14 cellular contexts compared by ENCODE assay signal in genomic region chr11:116782728-116783127, GRCh38. TPM values are rescaled to one million over a fixed set of nuclear protein-coding genes. Genes with fewer than 3 reads are reported as not detected.
DNase-seq lines count a peak whose midpoint lies in the region; ATAC-seq and TF ChIP-seq lines count a peak whose summit lies in the region.
"Had no signal": no experiment of that assay in that cellular context is flagged by ENCODE, and none has a peak within 500 bp of the region (broad histone marks: within the 10 kb centered on the region; RNA-seq: fewer than 3 reads in every experiment).

No MANE protein-coding gene starts in this region.

- H3K27ac ChIP-seq in RWPE2 (ENCODE audit: poor library complexity, severe bottlenecking): no peak overlapping the region
- H3K27ac ChIP-seq: BLaER1 treated with 17β-estradiol and CSF1 and Interleukin-3, amounts not matched to agents 10 nM and 100 nM had no signal

- ATAC-seq in RWPE2 (ENCODE audit: low read depth) (0 out of 3 replicates have a peak, but pooled peaks have one; percentile 36), GM21786 (IDR thresholded peaks at IDR 0.05; ENCODE audit: unreplicated experiment) (no peak)
- peak; percentile 43 for ATAC-seq in effector memory CD8-positive, alpha-beta T cell (replicated peaks)

- H3K4me3 ChIP-seq in RWPE2 (ENCODE audit: severe bottlenecking): no peak overlapping the region
- H3K4me3 ChIP-seq in BE2C (ENCODE audit: low read depth, low read length): no peak overlapping the region
- H3K4me3 ChIP-seq: BLaER1 treated with 17β-estradiol and CSF1 and Interleukin-3, amounts not matched to agents 10 nM and 100 nM had no signal

- TF ChIP-seq CTCF in RWPE2 (IDR thresholded peaks at IDR 0.05; ENCODE audit: poor library complexity, severe bottlenecking) (no peak), BE2C (IDR thresholded peaks at IDR 0.05; ENCODE audit: low read depth, low read length) (no peak)

- H3K36me3 ChIP-seq in RWPE2 (ENCODE audit: low read depth) (peaks cover 90% of the 10 kb centered on the region), BE2C (peaks cover 57% of the 10 kb centered on the region)

- no peak overlapping the region for H3K4me3 Mint-ChIP-seq in effector memory CD8-positive, alpha-beta T cell

- H3K27me3 ChIP-seq in RWPE2 (ENCODE audit: insufficient read depth, poor library complexity, severe bottlenecking) (no peaks in the 10 kb centered on the region), BE2C (no peaks in the 10 kb centered on the region)
- H3K27me3 ChIP-seq: BLaER1 treated with 17β-estradiol and CSF1 and Interleukin-3, amounts not matched to agents 10 nM and 100 nM had no signal

- H3K36me3 Mint-ChIP-seq in effector memory CD8-positive, alpha-beta T cell (ENCODE audit: insufficient read depth): peaks cover 85% of the 10 kb centered on the region

- DNase-seq in 8988T (peak; percentile 24), EH (ENCODE audit: low read depth) (peak; percentile 50), RWPE2 (ENCODE audit: low spot score) (no peak), cerebellar nuclear complex (lab: John Stamatoyannopoulos, UW) (no peak), BE2C (no peak), GM19238 (ENCODE audit: insufficient read length, low spot score) (no peak)
- no peak for DNase-seq in effector memory CD8-positive, alpha-beta T cell
- DNase-seq: amniotic stem cell, kidney glomerular epithelial cell, naive B cell, NCI-H1105, RPMI8226 had no signal

- H3K27me3 Mint-ChIP-seq in effector memory CD8-positive, alpha-beta T cell: no peaks in the 10 kb centered on the region
- H3K27me3 Mint-ChIP-seq: naive B cell had no signal

- H3K9me3 Mint-ChIP-seq in effector memory CD8-positive, alpha-beta T cell: no peaks in the 10 kb centered on the region
- H3K9me3 Mint-ChIP-seq: naive B cell had no signal

- peak overlapping the region in 1 of 2 donors; percentile 68 for H3K27ac Mint-ChIP-seq in effector memory CD8-positive, alpha-beta T cell

- no peaks in the 10 kb centered on the region for H3K9me3 ChIP-seq in RWPE2 (ENCODE audit: severe bottlenecking)
- H3K9me3 ChIP-seq in BE2C: no peaks in the 10 kb centered on the region
- H3K9me3 ChIP-seq: BLaER1 treated with 17β-estradiol and CSF1 and Interleukin-3, amounts not matched to agents 10 nM and 100 nM had no signal

- peaks cover 23 to 24% of the 10 kb centered on the region in 2 donors for H3K4me1 Mint-ChIP-seq in effector memory CD8-positive, alpha-beta T cell (ENCODE audit: low read depth in 2 of 2)

- H3K4me1 ChIP-seq in RWPE2 (ENCODE audit: insufficient read depth, poor library complexity, severe bottlenecking) (peaks cover 4% of the 10 kb centered on the region), BE2C (no peaks in the 10 kb centered on the region)

RNA-seq across cellular contexts. Expression of gene ZPR1, which starts 5.1 kb away (rescaled TPM):
- polyA plus RNA-seq in BE2C (2012; ENCODE audit: insufficient read depth, insufficient read length, low read depth): 95.7 TPM

RNA-seq across cellular contexts. Expression of gene APOA5, which starts 9.0 kb away (rescaled TPM):
- 0.31 TPM for polyA plus RNA-seq in BE2C (2012; ENCODE audit: insufficient read depth, insufficient read length, low read depth)

RNA-seq across cellular contexts. Expression of gene BUD13, which starts 9.9 kb away (rescaled TPM):
- 27.1 TPM for polyA plus RNA-seq in BE2C (2012; ENCODE audit: insufficient read depth, insufficient read length, low read depth)

RNA-seq across cellular contexts. Expression of gene APOA4, which starts 40.4 kb away (rescaled TPM):
- not detected for polyA plus RNA-seq in BE2C (2012; ENCODE audit: insufficient read depth, insufficient read length, low read depth)

RNA-seq across cellular contexts. Expression of gene APOC3, which starts 47.0 kb away (rescaled TPM):
- 1.3 TPM for polyA plus RNA-seq in BE2C (2012; ENCODE audit: insufficient read depth, insufficient read length, low read depth)

Comparison
In these comparisons a context has a peak if more than half of its experiments do, and no peak if none do; other contexts are left out.
1. DNase-seq: peak in 8988T (single experiment) and EH (single experiment); none in RWPE2 (single experiment), effector memory CD8-positive, alpha-beta T cell (0 of 3), cerebellar nuclear complex (0 of 2), BE2C (single experiment) and GM19238 (single experiment).